ENCODE assay signal across 18 cellular contexts in genomic region chr6:82080767-82081166, GRCh38.
A peak's percentile ranks its signal among the peaks of the same experiment; 100 is the strongest.
DNase-seq lines count a peak whose midpoint lies in the region; ATAC-seq and TF ChIP-seq lines count a peak whose summit lies in the region.
"Had no signal": no experiment of that assay in that cellular context is flagged by ENCODE, and none has a peak within 500 bp of the region (broad histone marks: within the 10 kb centered on the region; RNA-seq: fewer than 3 reads in every experiment).

No MANE protein-coding gene starts in this region.

- no peaks in the 10 kb centered on the region for H3K27me3 ChIP-seq in adrenal gland
- H3K27me3 ChIP-seq: MG63, SJSA1 had no signal

- TF ChIP-seq CTCF in AG10803 (conservative IDR thresholded peaks at IDR 0.05; ENCODE audit: low read length) (no peak), adrenal gland (IDR thresholded peaks at IDR 0.05) (no peak)

- H3K4me1 ChIP-seq in adrenal gland (replicated peaks in 1 of 2), result peaks cover 7 to 12% of the 10 kb centered on the region in 2 donors
- H3K4me1 ChIP-seq: Caco-2, SJSA1 had no signal

- H3K4me3 ChIP-seq in AG10803 (ENCODE audit: low read length) (no peak overlapping the region), adrenal gland (no peak overlapping the region)
- H3K4me3 ChIP-seq: MG63, SJSA1 had no signal

- H3K27ac ChIP-seq in adrenal gland, result no peak overlapping the region
- H3K27ac ChIP-seq: KMS-11, RWPE1, SJSA1 had no signal

- DNase-seq in AG10803 (ENCODE audit: low read depth) (peak; percentile 49), amniotic epithelial cell (ENCODE audit: low read depth) (peak; percentile 14), ACHN (no peak), adrenal gland (no peak), GM19238 (ENCODE audit: insufficient read length, low spot score) (no peak)
- no peak for DNase-seq in activated effector memory CD4-positive, alpha-beta T cell treated with Interleukin-2 at 50 U/mL for 16 hours
- DNase-seq: Caco-2, H7, MG63, NCI-H1417, NCI-H1930, T-cell had no signal

- ATAC-seq in GM19023 (IDR thresholded peaks at IDR 0.05; ENCODE audit: unreplicated experiment) (peak; percentile 57), HG03442 (IDR thresholded peaks at IDR 0.05; ENCODE audit: unreplicated experiment) (peak; percentile 34)
- ATAC-seq: HepG2, T-cell had no signal

- in situ Hi-C loops in ACHN (cut with HindIII; ENCODE audit: low pct_ligation_motif_present, low pct_unique_long_range_greater_than_20kb, low sequenced_read_pairs), result no loop called here

- no peaks in the 10 kb centered on the region for H3K9me3 ChIP-seq in adrenal gland (replicated peaks in 1 of 3)
- H3K9me3 ChIP-seq: Caco-2, MG63, SJSA1 had no signal

- H3K36me3 ChIP-seq in adrenal gland (replicated peaks in 1 of 2), result no peaks in the 10 kb centered on the region
- H3K36me3 ChIP-seq: MG63, SJSA1 had no signal

- intact Hi-C loops in adrenal gland (cut with DNase I), result no loop called here

- WGBS in adrenal gland, 4 donors, result 76 to 92% (median 84%) methylated on average over 1 of the region's 1 CpG

- no peak for TF ChIP-seq POLR2A in adrenal gland (IDR thresholded peaks at IDR 0.05)

Comparison
In these comparisons a context has a peak if more than half of its experiments do, and no peak if none do; other contexts are left out.
1. DNase-seq: peak in AG10803 (single experiment) and amniotic epithelial cell (single experiment); none in ACHN (single experiment), activated effector memory CD4-positive, alpha-beta T cell treated with Interleukin-2 at 50 U/mL for 16 hours (single experiment), adrenal gland (0 of 7) and GM19238 (single experiment).